Comparison of ENCODE assay signal across 1 cellular context in the genomic region with DNA sequence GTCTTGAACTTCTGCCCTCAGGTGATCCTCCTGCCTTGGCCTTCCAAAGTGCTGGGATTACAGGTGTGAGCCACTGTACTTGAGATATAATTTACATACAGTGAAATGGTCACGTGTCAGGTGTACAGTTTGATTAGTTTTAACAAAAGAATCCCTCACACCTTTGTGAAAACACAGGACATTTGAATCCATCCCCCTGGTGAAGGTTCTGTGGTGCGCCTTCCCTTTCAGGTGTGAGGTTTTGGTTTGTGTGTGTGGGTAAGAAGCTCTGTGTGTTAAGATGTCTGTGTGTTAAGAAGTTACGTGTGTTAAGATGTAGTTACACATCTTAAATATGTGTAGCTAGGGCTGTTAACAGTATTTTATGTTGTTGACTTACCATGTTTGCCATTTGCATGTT.
TF ChIP-seq lines count a peak whose summit lies in the region.

No MANE protein-coding gene starts in this region.

TF ChIP-seq in A549, 52 proteins besides CTCF, POLR2A, EP300 and RAD21 (continued from another document):
- TF ChIP-seq ESRRA (IDR thresholded peaks at IDR 0.05; ENCODE audit: borderline replicate concordance, low read length): no peak
- no peak for TF ChIP-seq RARB (CRISPR knock-in tag; IDR thresholded peaks at IDR 0.05)
